Comparison of ENCODE assay signal across 27 cellular contexts in genomic region chr12:63144556-63144955, GRCh38. TPM values are rescaled to one million over a fixed set of nuclear protein-coding genes. Genes with fewer than 3 reads are reported as not detected.
DNase-seq lines count a peak whose midpoint lies in the region; ATAC-seq, FAIRE-seq and TF ChIP-seq lines count a peak whose summit lies in the region.
"Had no signal": no experiment of that assay in that cellular context is flagged by ENCODE, and none has a peak within 500 bp of the region (broad histone marks: within the 10 kb centered on the region; RNA-seq: fewer than 3 reads in every experiment).

No MANE protein-coding gene starts in this region.

- no peaks in the 10 kb centered on the region for H3K9me3 Mint-ChIP-seq in activated CD4-positive, alpha-beta memory T cell treated with anti-CD3 and anti-CD28 coated beads for 36 hours

- H3K4me3 ChIP-seq in H1 (ENCODE audit: extremely low read depth in 1 of 4, insufficient read depth in 2 of 4, low read depth in 3 of 4, low read length in 4 of 4) (no peak overlapping the region), subcutaneous abdominal adipose tissue (ENCODE audit: low read depth in 1 of 5, low read length in 5 of 5) (peak overlapping the region in 1 of 5 donors; percentile 34)
- H3K4me3 ChIP-seq: BLaER1, GM12878 had no signal

- H3K4ac ChIP-seq in H1 (replicated peaks; ENCODE audit: insufficient read length, low read depth, low read length), result no peak overlapping the region

- H3K79me2 ChIP-seq in H1 (ENCODE audit: control insufficient read depth in 1 of 2, insufficient read depth in 2 of 2, low read length in 2 of 2), result no peaks in the 10 kb centered on the region

- FAIRE-seq in H1 (lab: Jason Lieb, UNC), result no peak
- FAIRE-seq: A204.1, GM12878, GM12892, GM18507 had no signal

- no peak for TF ChIP-seq POLR2A in H1 (IDR thresholded peaks at IDR 0.05; ENCODE audit: control extremely low read depth in 1 of 2, low read depth in 2 of 2, low read length in 2 of 2)

- H3K18ac ChIP-seq in H1 (ENCODE audit: extremely low read depth, low read length), result no peak overlapping the region

- no peak overlapping the region for H3K27ac Mint-ChIP-seq in activated CD4-positive, alpha-beta memory T cell treated with anti-CD3 and anti-CD28 coated beads for 36 hours
- H3K27ac Mint-ChIP-seq: CD14-positive monocyte; CD4-positive, alpha-beta memory T cell; CD4-positive, CD25-positive, alpha-beta regulatory T cell; CD8-positive, alpha-beta memory T cell had no signal

- H3K79me1 ChIP-seq in H1 (ENCODE audit: low read depth, low read length), result no peaks in the 10 kb centered on the region

- H3K4me3 Mint-ChIP-seq in activated CD4-positive, alpha-beta memory T cell treated with anti-CD3 and anti-CD28 coated beads for 36 hours, result no peak overlapping the region
- H3K4me3 Mint-ChIP-seq: CD14-positive monocyte; CD4-positive, alpha-beta memory T cell; CD4-positive, CD25-positive, alpha-beta regulatory T cell; CD8-positive, alpha-beta memory T cell had no signal

- ATAC-seq in HG02981 (IDR thresholded peaks at IDR 0.05; ENCODE audit: unreplicated experiment) (no peak), HG03520 (IDR thresholded peaks at IDR 0.05; ENCODE audit: unreplicated experiment) (no peak)
- ATAC-seq: GM12878 had no signal

- H2BK15ac ChIP-seq in H1 (ENCODE audit: low read length), result no peak overlapping the region

- no peak overlapping the region for H2AFZ ChIP-seq in H1 (ENCODE audit: low read length)

- no peak overlapping the region for H2BK5ac ChIP-seq in H1 (ENCODE audit: low read depth, low read length)

- no peak overlapping the region for H3K4me2 ChIP-seq in H1 (ENCODE audit: insufficient read depth in 1 of 2, low read depth in 2 of 2, low read length in 2 of 2)
- H3K4me2 ChIP-seq: BLaER1 had no signal

- no peaks in the 10 kb centered on the region for H3K36me3 ChIP-seq in H1 (ENCODE audit: control insufficient read depth in 2 of 4, insufficient read depth in 4 of 4, low read length in 3 of 4)
- no peaks in the 10 kb centered on the region for H3K36me3 ChIP-seq in subcutaneous abdominal adipose tissue (ENCODE audit: control insufficient read depth in 5 of 5, insufficient read depth in 5 of 5, low read length in 5 of 5)
- H3K36me3 ChIP-seq: BE2C, BLaER1 had no signal

- H2AK5ac ChIP-seq in H1 (ENCODE audit: low read depth, low read length), result no peak overlapping the region

- H3K23me2 ChIP-seq in H1 (ENCODE audit: low read depth, low read length), result no peaks in the 10 kb centered on the region; the same call in 1 of the 2 replicates

- no peak overlapping the region for H2BK12ac ChIP-seq in H1 (ENCODE audit: low read depth, low read length)

- no peaks in the 10 kb centered on the region for H3K4me1 ChIP-seq in H1 (replicated peaks in 1 of 4; ENCODE audit: control insufficient read depth in 3 of 4, insufficient read depth in 4 of 4, low read length in 3 of 4)
- H3K4me1 ChIP-seq in subcutaneous abdominal adipose tissue (ENCODE audit: control insufficient read depth in 5 of 5, insufficient read depth in 5 of 5, low read length in 5 of 5), result peaks cover 0 to 8% (median 0%) of the 10 kb centered on the region in 5 donors
- H3K4me1 ChIP-seq: BE2C, BLaER1 had no signal

- H3K9me3 ChIP-seq in H1 (ENCODE audit: insufficient read depth in 2 of 2, low read depth in 1 of 2, low read length in 1 of 2), result no peaks in the 10 kb centered on the region
- H3K9me3 ChIP-seq in subcutaneous abdominal adipose tissue (ENCODE audit: control insufficient read depth in 5 of 5, low read length in 5 of 5), result no peaks in the 10 kb centered on the region
- H3K9me3 ChIP-seq: BE2C, BLaER1 had no signal

- H3K4me1 Mint-ChIP-seq in activated CD4-positive, alpha-beta memory T cell treated with anti-CD3 and anti-CD28 coated beads for 36 hours (ENCODE audit: low read depth), result no peaks in the 10 kb centered on the region
- H3K4me1 Mint-ChIP-seq: CD14-positive monocyte; CD4-positive, alpha-beta memory T cell had no signal

- no peak overlapping the region for H4K8ac ChIP-seq in H1 (ENCODE audit: extremely low read depth, insufficient read depth, low read length)

- H2BK20ac ChIP-seq in H1 (ENCODE audit: low read length), result no peak overlapping the region

- H2BK120ac ChIP-seq in H1 (replicated peaks; ENCODE audit: low read depth, low read length), result no peak overlapping the region

- H4K5ac ChIP-seq in H1 (ENCODE audit: insufficient read length, low read depth, low read length), result no peak overlapping the region

- H4K91ac ChIP-seq in H1 (replicated peaks; ENCODE audit: insufficient read length, low read length), result no peak overlapping the region

- no peak for TF ChIP-seq RAD21 in H1 (IDR thresholded peaks at IDR 0.05 in 1 of 2, conservative IDR thresholded peaks at IDR 0.05 in 1 of 2; ENCODE audit: low read depth in 2 of 2, low read length in 2 of 2)

- no peak for DNase-seq in H1 (ENCODE audit: low read depth in 1 of 2, low spot score in 2 of 2)
- no peak for DNase-seq in activated CD4-positive, alpha-beta memory T cell treated with anti-CD3 and anti-CD28 coated beads for 36 hours
- DNase-seq: 8988T; ACHN; BE2C; C1 segment of cervical spinal cord; CD4-positive, alpha-beta memory T cell; CD4-positive, CD25-positive, alpha-beta regulatory T cell; CD8-positive, alpha-beta memory T cell; COR-L47; DMS 273 treated with DMSO at 0.1 percent for 48 hours; DMS153; DMS53; DMS79; DND-41; EL; GDM1 had no signal

- H3K27ac ChIP-seq in H1 (ENCODE audit: low read depth, low read length), result no peak overlapping the region
- peak overlapping the region; percentile 1 for H3K27ac ChIP-seq in subcutaneous abdominal adipose tissue (ENCODE audit: low read depth, low read length)
- H3K27ac ChIP-seq: BLaER1 had no signal

- no peaks in the 10 kb centered on the region for H3K36me3 Mint-ChIP-seq in activated CD4-positive, alpha-beta memory T cell treated with anti-CD3 and anti-CD28 coated beads for 36 hours
- H3K36me3 Mint-ChIP-seq: CD14-positive monocyte; CD4-positive, alpha-beta memory T cell; CD4-positive, CD25-positive, alpha-beta regulatory T cell; CD8-positive, alpha-beta memory T cell had no signal

- no peak overlapping the region for H3K14ac ChIP-seq in H1 (ENCODE audit: insufficient read length)

- POLR2A ChIA-PET in H1 (lab: Charles Lee; ENCODE audit: partially characterized antibody), result no interaction called here
- POLR2A ChIA-PET in activated CD4-positive, alpha-beta memory T cell treated with anti-CD3 and anti-CD28 coated beads for 36 hours (lab: Charles Lee), result no interaction called here

- intact Hi-C loops in activated CD4-positive, alpha-beta memory T cell treated with anti-CD3 and anti-CD28 coated beads for 36 hours (cut with micrococcal nuclease), result no loop called here

- H3K9ac ChIP-seq in H1 (replicated peaks in 1 of 4; ENCODE audit: extremely low read depth in 1 of 4, low read depth in 3 of 4, low read length in 3 of 4), result no peak overlapping the region
- no peak overlapping the region for H3K9ac ChIP-seq in subcutaneous abdominal adipose tissue (ENCODE audit: low read length in 5 of 5)
- H3K9ac ChIP-seq: BLaER1 had no signal

- TF ChIP-seq EP300 in H1 (IDR thresholded peaks at IDR 0.05; ENCODE audit: borderline replicate concordance in 1 of 2, low read depth in 2 of 2, low read length in 2 of 2), result no peak

- no peak overlapping the region for H3K56ac ChIP-seq in H1 (replicated peaks; ENCODE audit: insufficient read length, low read depth, low read length)

- CTCF ChIA-PET in H1 (lab: Charles Lee; ENCODE audit: partially characterized antibody), result interaction anchor here (0.6 kb wide), 2 partner anchors 66 to 1569 kb away, joined by 3 read pairs; no protein-coding TSS in a partner anchor
- CTCF ChIA-PET in activated CD4-positive, alpha-beta memory T cell treated with anti-CD3 and anti-CD28 coated beads for 36 hours (lab: Charles Lee), result no interaction called here

- no peak for TF ChIP-seq CTCF in H1 (IDR thresholded peaks at IDR 0.05; ENCODE audit: control extremely low read depth in 1 of 3, insufficient read depth in 1 of 3, low read depth in 1 of 3, low read length in 3 of 3)

- WGBS in H1 (ENCODE audit: extremely low coverage in 1 of 2, insufficient coverage in 1 of 2, insufficient read length in 1 of 2, insufficient replicate concordance in 2 of 2, low coverage in 1 of 2, low lambda C conversion rate in 2 of 2, missing lambda C conversion rate in 1 of 2), 2 experiments, result 90% methylated on average over 3 of the region's 3 CpGs; no CpG with 5 or more reads in 1 of the 2 experiments

- peak overlapping the region; percentile 70 for H3K23ac ChIP-seq in H1 (ENCODE audit: insufficient read length)

- H3K27me3 Mint-ChIP-seq in activated CD4-positive, alpha-beta memory T cell treated with anti-CD3 and anti-CD28 coated beads for 36 hours, result peaks cover 7% of the 10 kb centered on the region

- H3K27me3 ChIP-seq in H1 (replicated peaks in 1 of 4; ENCODE audit: control insufficient read depth in 3 of 4, extremely low read depth in 1 of 4, insufficient read depth in 3 of 4, low read length in 3 of 4) (peaks cover 3 to 17% (median 11%) of the 10 kb centered on the region in 4 experiments), subcutaneous abdominal adipose tissue (ENCODE audit: control insufficient read depth in 5 of 5, insufficient read depth in 4 of 5, low read length in 5 of 5) (peaks cover under 1 to 4% (median 2%) of the 10 kb centered on the region in 5 donors)
- H3K27me3 ChIP-seq: BE2C, BLaER1 had no signal

- H4K20me1 ChIP-seq in H1 (replicated peaks in 1 of 2; ENCODE audit: control insufficient read depth in 1 of 2, insufficient read depth in 2 of 2, low read length in 2 of 2), result no peaks in the 10 kb centered on the region
- H4K20me1 ChIP-seq: BLaER1 had no signal

TF ChIP-seq in H1, 55 proteins besides CTCF, POLR2A, EP300 and RAD21 (continues in another document):
- no peak for TF ChIP-seq MAFK (IDR thresholded peaks at IDR 0.05; ENCODE audit: low read depth, low read length)
- TF ChIP-seq CHD1 (IDR thresholded peaks at IDR 0.05; ENCODE audit: low read depth, low read length), result no peak
- no peak for TF ChIP-seq KDM4A (IDR thresholded peaks at IDR 0.05; ENCODE audit: low read depth, low read length, severe bottlenecking)
- no peak for TF ChIP-seq POLR2AphosphoS5 (IDR thresholded peaks at IDR 0.05; ENCODE audit: low read depth, low read length)
- TF ChIP-seq HDAC2 (IDR thresholded peaks at IDR 0.05; ENCODE audit: borderline replicate concordance in 1 of 2, low read depth in 2 of 2, low read length in 2 of 2), result no peak
- TF ChIP-seq GABPA (IDR thresholded peaks at IDR 0.05; ENCODE audit: borderline replicate concordance, insufficient read depth, low read length), result no peak

RNA-seq across cellular contexts. Expression of gene AVPR1A, which starts 6.4 kb away (rescaled TPM):
- total RNA-seq in H1 (2021; fragmentation: NEBNext Ultra II Directional; extraction: Animal tissue kit (Norgen Biotek cat#: 25700)), result 0.11 and 0.20 TPM in 2 replicates
- polyA plus RNA-seq in H1 (2011; rRNA removed), result 0.13 and 0.14 TPM in 2 replicates
- 0.09 TPM for polyA plus RNA-seq in H1 (2011; cell fraction: cytosol; rRNA removed)
- polyA plus RNA-seq in H1 (2011; cell fraction: nucleus; rRNA removed), result 0.01 TPM
- 0.09 to 0.11 TPM (median 0.11 TPM) in 3 of 4 replicates, not detected in the other for polyA plus RNA-seq in H1 (2012, experiment 1 of 2)
- polyA plus RNA-seq in H1 (2012, experiment 2 of 2), result not detected
- 0.12 TPM for polyA plus RNA-seq in H1 (2013, experiment 1 of 2)
- polyA plus RNA-seq in H1 (2013, experiment 2 of 2), result 0.29 TPM
- 0.13 and 0.49 TPM in 2 replicates for polyA minus RNA-seq in H1 (2011; rRNA and poly(A)+ RNA removed)
- 0.15 TPM for polyA minus RNA-seq in H1 (2011; cell fraction: cytosol; rRNA and poly(A)+ RNA removed)
- polyA minus RNA-seq in H1 (2011; cell fraction: nucleus; rRNA and poly(A)+ RNA removed), result 0.30 TPM
- total RNA-seq in activated CD4-positive, alpha-beta memory T cell treated with anti-CD3 and anti-CD28 coated beads for 36 hours, result not detected
- total RNA-seq: CD4-positive, alpha-beta memory T cell; CD8-positive, alpha-beta memory T cell had no signal
- polyA plus RNA-seq: AG04450; CD14-positive monocyte; CD4-positive, alpha-beta memory T cell; CD4-positive, CD25-positive, alpha-beta regulatory T cell; CD8-positive, alpha-beta memory T cell had no signal
